In genomic region chr9:73157811-73158210, GRCh38 we compare ENCODE assay signal across 13 cellular contexts. TPM values are rescaled to one million over a fixed set of nuclear protein-coding genes. Genes with fewer than 3 reads are reported as not detected.
A peak's percentile ranks its signal among the peaks of the same experiment; 100 is the strongest.
DNase-seq lines count a peak whose midpoint lies in the region; ATAC-seq, FAIRE-seq and TF ChIP-seq lines count a peak whose summit lies in the region.
"Had no signal": no experiment of that assay in that cellular context is flagged by ENCODE, and none has a peak within 500 bp of the region (broad histone marks: within the 10 kb centered on the region; RNA-seq: fewer than 3 reads in every experiment).

No MANE protein-coding gene starts in this region.

- H3K27me3 ChIP-seq in Panc1 (ENCODE audit: control insufficient read depth, insufficient read depth, low read length) (no peaks in the 10 kb centered on the region), thoracic aorta (replicated peaks; ENCODE audit: insufficient read depth) (no peaks in the 10 kb centered on the region)
- H3K27me3 ChIP-seq: tibial artery had no signal

- no peak for ATAC-seq in activated CD8-positive, alpha-beta memory T cell treated with anti-CD3 and anti-CD28 coated beads, Interleukin-2, amount 10 ng/mL, durations not matched to agents 7 days and 5 days
- ATAC-seq in Panc1 (no peak), thoracic aorta (ENCODE audit: insufficient number of reproducible peaks, low FRiP score, low read depth) (no peak), GM19395 (IDR thresholded peaks at IDR 0.05; ENCODE audit: unreplicated experiment) (no peak)

- peaks cover 53% of the 10 kb centered on the region for H3K4me1 Mint-ChIP-seq in activated CD8-positive, alpha-beta memory T cell treated with anti-CD3 and anti-CD28 coated beads, Interleukin-2, amount 10 ng/mL, durations not matched to agents 7 days and 5 days

- H3K4me1 ChIP-seq in Panc1 (ENCODE audit: control insufficient read depth, insufficient read depth, low read length) (peaks cover 18% of the 10 kb centered on the region), thoracic aorta (ENCODE audit: control insufficient read depth in 1 of 2, low read depth in 2 of 2) (peaks cover 35 to 39% of the 10 kb centered on the region in 2 donors)

- H3K36me3 ChIP-seq in Panc1 (ENCODE audit: control insufficient read depth, insufficient read depth, low read length) (peaks cover 17% of the 10 kb centered on the region), thoracic aorta (peaks cover 30% of the 10 kb centered on the region)

- POLR2A ChIA-PET in Panc1 (lab: Charles Lee) = interaction anchor here (0.6 kb wide), 3 partner anchors 9 to 840 kb away, joined by 3 to 11 read pairs (median 9); no protein-coding TSS in a partner anchor

- intact Hi-C loops in Panc1 (cut with micrococcal nuclease; ENCODE audit: unreplicated experiment) = no loop called here

- H3K4me3 Mint-ChIP-seq in activated CD8-positive, alpha-beta memory T cell treated with anti-CD3 and anti-CD28 coated beads, Interleukin-2, amount 10 ng/mL, durations not matched to agents 7 days and 5 days = peak overlapping the region; percentile 20

- no TSS peak for BruUV-seq in Panc1 (replicated peaks; lab: Mats Ljungman, UMichigan)

- DNase-seq in activated CD8-positive, alpha-beta memory T cell treated with anti-CD3 and anti-CD28 coated beads, Interleukin-2, amount 10 ng/mL, durations not matched to agents 7 days and 5 days = no peak
- DNase-seq in activated CD8-positive, alpha-beta memory T cell treated with anti-CD3 and anti-CD28 coated beads for 24 hours = no peak
- DNase-seq in Panc1 (ENCODE audit: low read depth, low spot score) (no peak), epithelial cell of esophagus (ENCODE audit: low read depth) (peak; percentile 50), thoracic aorta (ENCODE audit: low spot score) (no peak), kidney tubule cell (ENCODE audit: low spot score) (no peak), GM12891 (ENCODE audit: insufficient read length, low spot score) (no peak)
- DNase-seq: Kasumi-1, mesendoderm, tibial artery had no signal

- in situ Hi-C loops in Panc1 (cut with HindIII; ENCODE audit: low pct_unique_long_range_greater_than_20kb, low sequenced_read_pairs) = no loop called here

- no peak for FAIRE-seq in GM12891 (lab: Jason Lieb, UNC)
- FAIRE-seq: endothelial cell of umbilical vein had no signal

- CTCF ChIA-PET in activated CD8-positive, alpha-beta memory T cell treated with anti-CD3 and anti-CD28 coated beads, Interleukin-2, amount 10 ng/mL, durations not matched to agents 7 days and 5 days (lab: Charles Lee) = interaction anchor here (1.8 kb wide), 1 partner anchor 50 kb away, joined by 9 read pairs; no protein-coding TSS in a partner anchor
- CTCF ChIA-PET in Panc1 (lab: Charles Lee) = interaction anchor here (1.2 kb wide), 1 partner anchor 51 kb away, joined by 3 read pairs; no protein-coding TSS in a partner anchor

- peak overlapping the region; percentile 70 for H3K27ac Mint-ChIP-seq in activated CD8-positive, alpha-beta memory T cell treated with anti-CD3 and anti-CD28 coated beads, Interleukin-2, amount 10 ng/mL, durations not matched to agents 7 days and 5 days

- no peak overlapping the region for H3K4me3 ChIP-seq in Panc1 (ENCODE audit: low read depth in 2 of 2, low read length in 2 of 2)
- H3K4me3 ChIP-seq in epithelial cell of esophagus (ENCODE audit: low read length) = no peak overlapping the region
- H3K4me3 ChIP-seq in thoracic aorta = peak overlapping the region; percentile 26
- H3K4me3 ChIP-seq: tibial artery had no signal

- TF ChIP-seq CTCF in Panc1 (IDR thresholded peaks at IDR 0.05) = no peak
- TF ChIP-seq CTCF in epithelial cell of esophagus (IDR thresholded peaks at IDR 0.05; ENCODE audit: insufficient read depth, low read depth, low read length, missing control alignments) = no peak
- no peak for TF ChIP-seq CTCF in thoracic aorta (IDR thresholded peaks at IDR 0.05)

- H3K9me3 Mint-ChIP-seq in activated CD8-positive, alpha-beta memory T cell treated with anti-CD3 and anti-CD28 coated beads, Interleukin-2, amount 10 ng/mL, durations not matched to agents 7 days and 5 days (ENCODE audit: low read depth) = no peaks in the 10 kb centered on the region
- H3K9me3 Mint-ChIP-seq: brain had no signal

- TF ChIP-seq POLR2A in GM12891 (IDR thresholded peaks at IDR 0.05; ENCODE audit: low read depth, low read length) = no peak

- H3K27ac ChIP-seq in Panc1 (ENCODE audit: low read length) (peak overlapping the region; percentile 51; the same call in 1 of the 2 replicates), thoracic aorta (no peak overlapping the region)

- no peaks in the 10 kb centered on the region for H3K9me3 ChIP-seq in Panc1 (ENCODE audit: control insufficient read depth, insufficient read depth, low read depth, low read length)
- no peaks in the 10 kb centered on the region for H3K9me3 ChIP-seq in thoracic aorta
- H3K9me3 ChIP-seq: tibial artery had no signal

- no peaks in the 10 kb centered on the region for H3K27me3 Mint-ChIP-seq in activated CD8-positive, alpha-beta memory T cell treated with anti-CD3 and anti-CD28 coated beads, Interleukin-2, amount 10 ng/mL, durations not matched to agents 7 days and 5 days
- H3K27me3 Mint-ChIP-seq: brain had no signal

- peaks cover 61% of the 10 kb centered on the region for H3K36me3 Mint-ChIP-seq in activated CD8-positive, alpha-beta memory T cell treated with anti-CD3 and anti-CD28 coated beads, Interleukin-2, amount 10 ng/mL, durations not matched to agents 7 days and 5 days
- H3K36me3 Mint-ChIP-seq: brain had no signal

TF ChIP-seq in GM12891, 5 proteins besides CTCF, POLR2A, EP300 and RAD21:
- no peak for TF ChIP-seq POLR2AphosphoS5 (IDR thresholded peaks at IDR 0.05; ENCODE audit: low read depth, low read length)
- no peak for TF ChIP-seq POU2F2 (IDR thresholded peaks at IDR 0.05; ENCODE audit: low read depth, low read length)
- no peak for TF ChIP-seq PAX5 (IDR thresholded peaks at IDR 0.05; ENCODE audit: insufficient read depth, low read length, severe bottlenecking)
- no peak for TF ChIP-seq SPI1 (IDR thresholded peaks at IDR 0.05; ENCODE audit: low read depth, low read length)
- no peak for TF ChIP-seq TAF1 (IDR thresholded peaks at IDR 0.05; ENCODE audit: low read depth, low read length)

RNA-seq across cellular contexts. Expression of gene ANXA1, which starts 6.1 kb away (rescaled TPM):
- total RNA-seq in activated CD8-positive, alpha-beta memory T cell treated with anti-CD3 and anti-CD28 coated beads, Interleukin-2, amount 10 ng/mL, durations not matched to agents 7 days and 5 days = 100 to 1,000 TPM; 135 to 177 TPM
- total RNA-seq in Panc1 (2021; ENCODE audit: unreplicated experiment) = 72.0 TPM
- polyA plus RNA-seq in Panc1 (2012; ENCODE audit: insufficient read length) = 34.8 TPM
- total RNA-seq in thoracic aorta = 100 to 1,000 TPM; 485 to 668 TPM
- polyA plus RNA-seq in GM12891 (2012; ENCODE audit: low read depth, missing spikeins) = 13.0 TPM
